ENCODE assay signal across 8 cellular contexts in the genomic region with DNA sequence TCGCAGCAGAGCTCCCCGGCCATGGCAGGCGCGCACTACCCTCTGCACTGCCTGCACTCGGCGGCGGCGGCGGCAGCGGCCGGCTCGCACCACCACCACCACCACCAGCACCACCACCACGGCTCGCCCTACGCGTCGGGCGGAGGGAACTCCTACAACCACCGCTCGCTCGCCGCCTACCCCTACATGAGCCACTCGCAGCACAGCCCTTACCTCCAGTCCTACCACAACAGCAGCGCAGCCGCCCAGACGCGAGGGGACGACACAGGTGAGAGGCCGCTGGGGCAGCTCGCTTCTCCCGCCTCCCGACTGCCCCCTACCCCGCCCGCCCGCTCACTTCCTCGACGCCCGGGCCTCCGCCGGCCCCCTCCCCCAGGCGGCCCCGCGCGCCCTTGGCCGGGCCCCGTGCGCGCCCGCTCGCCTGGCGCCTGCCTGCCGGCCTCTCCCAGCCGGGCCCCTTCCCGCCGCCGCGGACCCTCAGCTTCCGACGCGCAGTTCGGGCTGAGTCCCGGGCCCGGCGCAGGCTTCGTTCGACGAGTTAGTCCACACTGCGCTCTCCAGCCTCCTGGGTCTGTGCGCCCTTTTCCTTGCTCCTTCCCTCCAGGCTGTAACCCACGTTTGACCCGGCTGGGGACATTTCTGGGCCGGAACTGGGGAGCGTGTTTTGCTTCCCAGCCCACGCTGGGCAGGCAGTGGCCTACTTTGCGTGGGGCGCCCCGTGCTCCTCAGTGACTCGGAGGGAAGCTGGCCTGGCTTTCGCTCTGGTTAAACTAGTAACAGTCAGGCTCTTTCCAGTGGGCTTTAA. TPM values are rescaled to one million over a fixed set of nuclear protein-coding genes. Genes with fewer than 3 reads are reported as not detected.
DNase-seq lines count a peak whose midpoint lies in the region; ATAC-seq lines count a peak whose summit lies in the region.

No MANE protein-coding gene starts in this region.

- H3K27ac ChIP-seq in mesodermal cell (ENCODE audit: low read depth, low read length, severe bottlenecking) (no peak overlapping the region), urinary bladder (ENCODE audit: low read depth) (peak overlapping the region; percentile 35)

- 0 to 1% methylated on average over 38 to 48 of the region's 79 CpGs for WGBS in mesodermal cell (ENCODE audit: insufficient coverage in 2 of 2), 2 experiments
- 1% methylated on average over 79 of the region's 79 CpGs for WGBS in urinary bladder

- H3K36me3 ChIP-seq in mesodermal cell (ENCODE audit: control insufficient read depth, insufficient read depth, low read length) (no peaks in the 10 kb centered on the region), urinary bladder (ENCODE audit: insufficient read depth) (no peaks in the 10 kb centered on the region)

- DNase-seq in activated CD4-positive, CD25-positive, alpha-beta regulatory T cell treated with anti-CD3 and anti-CD28 coated beads, Interleukin-2, amount 50 U/mL, for 72 hours: no peak
- DNase-seq in SHP77 (lab: John Stamatoyannopoulos, UW): peak; percentile 47 to 74
- peak; percentile 15 to 39 for DNase-seq in dermis microvascular lymphatic vessel endothelial cell (ENCODE audit: low read depth in 2 of 2)

- peak; percentile 58 to 61 for ATAC-seq in activated CD4-positive, CD25-positive, alpha-beta regulatory T cell treated with anti-CD3 and anti-CD28 coated beads, Interleukin-2, amount 50 U/mL, for 24 hours
- ATAC-seq in HG03432 (IDR thresholded peaks at IDR 0.05; ENCODE audit: unreplicated experiment) (peak; percentile 72), GM19324 (IDR thresholded peaks at IDR 0.05; ENCODE audit: low FRiP score, unreplicated experiment) (no peak)

- H3K4me3 ChIP-seq in mesodermal cell (ENCODE audit: extremely low read depth, insufficient read depth, low read length, poor library complexity, severe bottlenecking) (peak overlapping the region; percentile 30), urinary bladder (ENCODE audit: low read depth, low read length) (peak overlapping the region; percentile 26)

- H3K4me1 ChIP-seq in mesodermal cell (ENCODE audit: control insufficient read depth, insufficient read depth, low read length, poor library complexity, severe bottlenecking): no peaks in the 10 kb centered on the region
- H3K4me1 ChIP-seq in urinary bladder (ENCODE audit: insufficient read depth): peaks cover 2% of the 10 kb centered on the region

- H3K9me3 ChIP-seq in mesodermal cell (ENCODE audit: control insufficient read depth, low read length): no peaks in the 10 kb centered on the region

RNA-seq across cellular contexts. Expression of a gene that starts 1.0 kb away (rescaled TPM):
- total RNA-seq in dermis microvascular lymphatic vessel endothelial cell (not detected in 2 replicates), urinary bladder (0.48 TPM)
- 1.6 TPM for polyA plus RNA-seq in mesodermal cell (2013, experiment 1 of 2)
- 1.0 TPM for polyA plus RNA-seq in mesodermal cell (2013, experiment 2 of 2)
- 0.09 TPM for polyA plus RNA-seq in urinary bladder

RNA-seq across cellular contexts. Expression of a gene that starts 18.3 kb away (rescaled TPM):
- total RNA-seq in dermis microvascular lymphatic vessel endothelial cell (not detected in 2 replicates), urinary bladder (0.74 TPM)
- polyA plus RNA-seq in mesodermal cell (2013, experiment 1 of 2): 6.0 TPM
- polyA plus RNA-seq in mesodermal cell (2013, experiment 2 of 2): 4.1 TPM
- polyA plus RNA-seq in urinary bladder: 0.20 TPM
